In the genomic region with DNA sequence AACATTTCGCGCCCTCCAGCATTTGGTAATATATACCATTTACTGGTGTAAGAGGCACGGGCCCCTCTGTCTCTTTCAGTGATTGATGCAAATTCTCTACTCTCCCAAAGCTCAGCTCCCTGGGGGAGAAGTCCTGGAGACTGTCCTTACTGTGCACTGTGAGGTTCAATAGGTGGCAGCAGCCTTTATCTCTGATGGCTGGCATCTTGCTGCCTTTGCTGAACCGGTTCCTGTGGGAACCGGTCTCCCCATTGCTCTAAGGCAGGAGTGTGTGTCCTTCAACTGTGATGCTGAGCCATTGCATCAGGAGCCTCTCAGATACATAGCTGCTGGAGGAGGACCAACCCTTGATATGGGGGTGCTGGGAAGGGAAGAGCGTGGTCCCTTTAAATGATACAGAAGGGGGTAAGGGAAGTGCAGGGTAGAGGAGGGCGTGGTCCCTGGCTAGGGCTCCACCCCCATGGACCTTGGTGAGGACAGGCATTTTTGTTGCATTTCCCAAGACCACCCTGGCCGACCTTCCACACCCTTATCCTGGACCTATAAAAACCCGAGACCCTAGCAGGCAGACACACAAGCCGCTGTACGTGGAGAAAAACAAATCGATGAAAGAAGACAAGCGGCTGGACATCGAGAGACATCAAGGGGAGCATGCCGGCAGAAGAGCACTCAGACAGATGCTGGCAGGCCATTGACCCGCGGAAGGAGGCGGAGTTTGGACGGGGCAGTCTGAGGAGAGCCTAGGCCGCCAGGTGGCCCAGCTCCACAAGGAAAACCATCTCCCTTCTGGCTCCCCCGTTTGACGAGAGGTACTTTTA, we compare ENCODE assay signal across 2 cellular contexts.
TF ChIP-seq lines count a peak whose summit lies in the region.

No MANE protein-coding gene starts in this region.

TF ChIP-seq in HCT116, 20 proteins besides CTCF, POLR2A, EP300 and RAD21 (continued from another document):
- TF ChIP-seq ZNF274 (IDR thresholded peaks at IDR 0.05; ENCODE audit: low read depth, low read length), result no peak
- TF ChIP-seq SP1 (IDR thresholded peaks at IDR 0.05; ENCODE audit: low read depth), result no peak
- TF ChIP-seq, protein P1, sequence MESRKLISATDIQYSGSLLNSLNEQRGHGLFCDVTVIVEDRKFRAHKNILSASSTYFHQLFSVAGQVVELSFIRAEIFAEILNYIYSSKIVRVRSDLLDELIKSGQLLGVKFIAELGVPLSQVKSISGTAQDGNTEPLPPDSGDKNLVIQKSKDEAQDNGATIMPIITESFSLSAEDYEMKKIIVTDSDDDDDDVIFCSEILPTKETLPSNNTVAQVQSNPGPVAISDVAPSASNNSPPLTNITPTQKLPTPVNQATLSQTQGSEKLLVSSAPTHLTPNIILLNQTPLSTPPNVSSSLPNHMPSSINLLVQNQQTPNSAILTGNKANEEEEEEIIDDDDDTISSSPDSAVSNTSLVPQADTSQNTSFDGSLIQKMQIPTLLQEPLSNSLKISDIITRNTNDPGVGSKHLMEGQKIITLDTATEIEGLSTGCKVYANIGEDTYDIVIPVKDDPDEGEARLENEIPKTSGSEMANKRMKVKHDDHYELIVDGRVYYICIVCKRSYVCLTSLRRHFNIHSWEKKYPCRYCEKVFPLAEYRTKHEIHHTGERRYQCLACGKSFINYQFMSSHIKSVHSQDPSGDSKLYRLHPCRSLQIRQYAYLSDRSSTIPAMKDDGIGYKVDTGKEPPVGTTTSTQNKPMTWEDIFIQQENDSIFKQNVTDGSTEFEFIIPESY (IDR thresholded peaks at IDR 0.05; ENCODE audit: extremely low read depth, insufficient replicate concordance, low read length), result no peak
- no peak for TF ChIP-seq JUND (IDR thresholded peaks at IDR 0.05)
- TF ChIP-seq, protein P2, sequence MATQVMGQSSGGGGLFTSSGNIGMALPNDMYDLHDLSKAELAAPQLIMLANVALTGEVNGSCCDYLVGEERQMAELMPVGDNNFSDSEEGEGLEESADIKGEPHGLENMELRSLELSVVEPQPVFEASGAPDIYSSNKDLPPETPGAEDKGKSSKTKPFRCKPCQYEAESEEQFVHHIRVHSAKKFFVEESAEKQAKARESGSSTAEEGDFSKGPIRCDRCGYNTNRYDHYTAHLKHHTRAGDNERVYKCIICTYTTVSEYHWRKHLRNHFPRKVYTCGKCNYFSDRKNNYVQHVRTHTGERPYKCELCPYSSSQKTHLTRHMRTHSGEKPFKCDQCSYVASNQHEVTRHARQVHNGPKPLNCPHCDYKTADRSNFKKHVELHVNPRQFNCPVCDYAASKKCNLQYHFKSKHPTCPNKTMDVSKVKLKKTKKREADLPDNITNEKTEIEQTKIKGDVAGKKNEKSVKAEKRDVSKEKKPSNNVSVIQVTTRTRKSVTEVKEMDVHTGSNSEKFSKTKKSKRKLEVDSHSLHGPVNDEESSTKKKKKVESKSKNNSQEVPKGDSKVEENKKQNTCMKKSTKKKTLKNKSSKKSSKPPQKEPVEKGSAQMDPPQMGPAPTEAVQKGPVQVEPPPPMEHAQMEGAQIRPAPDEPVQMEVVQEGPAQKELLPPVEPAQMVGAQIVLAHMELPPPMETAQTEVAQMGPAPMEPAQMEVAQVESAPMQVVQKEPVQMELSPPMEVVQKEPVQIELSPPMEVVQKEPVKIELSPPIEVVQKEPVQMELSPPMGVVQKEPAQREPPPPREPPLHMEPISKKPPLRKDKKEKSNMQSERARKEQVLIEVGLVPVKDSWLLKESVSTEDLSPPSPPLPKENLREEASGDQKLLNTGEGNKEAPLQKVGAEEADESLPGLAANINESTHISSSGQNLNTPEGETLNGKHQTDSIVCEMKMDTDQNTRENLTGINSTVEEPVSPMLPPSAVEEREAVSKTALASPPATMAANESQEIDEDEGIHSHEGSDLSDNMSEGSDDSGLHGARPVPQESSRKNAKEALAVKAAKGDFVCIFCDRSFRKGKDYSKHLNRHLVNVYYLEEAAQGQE (IDR thresholded peaks at IDR 0.05; ENCODE audit: low read depth), result no peak
- no peak for TF ChIP-seq YY1 (IDR thresholded peaks at IDR 0.05; ENCODE audit: extremely low read depth, insufficient replicate concordance, low read depth, low read length)
- TF ChIP-seq ATF3 (IDR thresholded peaks at IDR 0.05), result no peak
- TF ChIP-seq EZH2phosphoT487 (IDR thresholded peaks at IDR 0.05; ENCODE audit: borderline replicate concordance), result no peak
- no peak for TF ChIP-seq ZFX (IDR thresholded peaks at IDR 0.05)
- TF ChIP-seq CEBPB (IDR thresholded peaks at IDR 0.05; ENCODE audit: low read depth), result no peak
- no peak for TF ChIP-seq FOSL1 (IDR thresholded peaks at IDR 0.05; ENCODE audit: low read depth)
- no peak for TF ChIP-seq EZH2 (IDR thresholded peaks at IDR 0.05)
- TF ChIP-seq POLR2AphosphoS5 (IDR thresholded peaks at IDR 0.05; ENCODE audit: low read depth, low read length), result no peak
- TF ChIP-seq EGR1 (IDR thresholded peaks at IDR 0.05; ENCODE audit: low read depth), result no peak
- TF ChIP-seq CBX3 (IDR thresholded peaks at IDR 0.05; ENCODE audit: low read depth), result peak; percentile 53; the same call in 1 of the 2 replicates
- no peak for TF ChIP-seq SIN3A (IDR thresholded peaks at IDR 0.05; ENCODE audit: low read depth)
- peak; percentile 87 for TF ChIP-seq TCF7L2 (IDR thresholded peaks at IDR 0.05; ENCODE audit: borderline replicate concordance, extremely low read depth, insufficient read depth, insufficient read length)
- TF ChIP-seq SRF (IDR thresholded peaks at IDR 0.05; ENCODE audit: low read depth), result no peak

TF ChIP-seq in WTC11, 78 proteins besides CTCF, POLR2A, EP300 and RAD21 (continued from another document):
- no peak for TF ChIP-seq STAT6 (CRISPR knock-in tag; conservative IDR thresholded peaks at IDR 0.05; ENCODE audit: low read depth)
